ENCODE assay signal across 28 cellular contexts in the genomic region with DNA sequence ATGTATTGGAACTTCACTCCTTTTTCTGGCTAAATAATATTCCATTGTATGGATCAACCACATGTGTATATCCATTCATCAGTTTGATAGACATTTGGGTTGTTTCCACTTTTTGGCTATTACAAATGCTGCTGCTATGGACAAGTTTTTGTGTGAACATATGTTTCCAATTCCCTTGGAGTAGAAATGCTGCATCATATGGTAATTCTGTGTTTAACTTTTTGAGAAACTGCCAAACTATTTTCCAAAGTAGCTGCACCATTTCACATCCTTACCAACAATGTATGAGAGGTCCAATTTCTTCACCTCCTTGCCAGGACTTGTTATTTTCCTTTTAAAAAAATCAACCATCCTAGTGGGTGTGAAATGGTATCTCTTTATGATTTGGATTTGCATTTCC. TPM values are rescaled to one million over a fixed set of nuclear protein-coding genes. Genes with fewer than 3 reads are reported as not detected.
DNase-seq lines count a peak whose midpoint lies in the region; FAIRE-seq and TF ChIP-seq lines count a peak whose summit lies in the region.
"Had no signal": no experiment of that assay in that cellular context is flagged by ENCODE, and none has a peak within 500 bp of the region (broad histone marks: within the 10 kb centered on the region; RNA-seq: fewer than 3 reads in every experiment).

No MANE protein-coding gene starts in this region.

- no peak overlapping the region for H3K9ac ChIP-seq in astrocyte (ENCODE audit: low read length)

- H4K20me1 ChIP-seq in astrocyte (ENCODE audit: insufficient read depth, low read length): no peaks in the 10 kb centered on the region

- H3K4me1 Mint-ChIP-seq in astrocyte (ENCODE audit: low read depth, unreplicated experiment): no peaks in the 10 kb centered on the region
- H3K4me1 Mint-ChIP-seq: B cell had no signal

- DNase-seq in AG10803 (ENCODE audit: low read depth): peak; percentile 69
- peak; percentile 16 for DNase-seq in GM04503 (ENCODE audit: low read depth)
- peak; percentile 4 for DNase-seq in astrocyte (ENCODE audit: low read depth)
- DNase-seq in fibroblast of peridontal ligament (ENCODE audit: extremely low read depth): peak; percentile 89
- DNase-seq in H7: no peak
- no peak for DNase-seq in iPS-NIHi7 (ENCODE audit: extremely low spot score)
- DNase-seq in NCI-H1092 treated with DMSO at 0.1 percent for 48 hours (lab: John Stamatoyannopoulos, UW): no peak
- DNase-seq: Calu3; CD8-positive, alpha-beta T cell; GF-D8; HFFc6; KBM-7; MV-4-11; NCI-H1105 treated with DMSO at 0.1 percent for 48 hours; NCI-H146; NCI-H2029; NCI-H2227 treated with DMSO at 0.1 percent for 48 hours; NCI-H510A; NCI-H69; SHP77 treated with DMSO at 0.1 percent for 48 hours; SW 1271 had no signal

- H3K27ac Mint-ChIP-seq in astrocyte (ENCODE audit: unreplicated experiment): no peak overlapping the region
- H3K27ac Mint-ChIP-seq: B cell; CD8-positive, alpha-beta T cell; HFFc6; T-helper 1 cell treated with Interleukin-12 subunit alpha and Interleukin-12 subunit beta and Interleukin-4 antibody, amounts not matched to agents 30 μg/mL and 1 μg/mL, for 36 hours had no signal

- peaks cover 24% of the 10 kb centered on the region for H3K27me3 Mint-ChIP-seq in astrocyte (ENCODE audit: low read depth, unreplicated experiment)

- H3K27ac ChIP-seq in astrocyte (ENCODE audit: low read depth, low read length): no peak overlapping the region
- H3K27ac ChIP-seq: A549, C4-2B had no signal

- H3K79me2 ChIP-seq in astrocyte (ENCODE audit: insufficient read depth, low read length): no peaks in the 10 kb centered on the region

- TF ChIP-seq CTCF in AG10803 (conservative IDR thresholded peaks at IDR 0.05; ENCODE audit: low read length) (no peak), astrocyte (IDR thresholded peaks at IDR 0.05; ENCODE audit: insufficient read depth, low read depth, low read length) (no peak)

- H3K4me3 Mint-ChIP-seq in astrocyte (ENCODE audit: unreplicated experiment): no peak overlapping the region
- H3K4me3 Mint-ChIP-seq: B cell; CD8-positive, alpha-beta T cell; HFFc6; T-helper 1 cell treated with Interleukin-12 subunit alpha and Interleukin-12 subunit beta and Interleukin-4 antibody, amounts not matched to agents 30 μg/mL and 1 μg/mL, for 36 hours had no signal

- H3K4me3 ChIP-seq in AG10803 (ENCODE audit: low read length) (no peak overlapping the region), astrocyte (ENCODE audit: insufficient read depth, low read depth, low read length) (no peak overlapping the region), H7 (ENCODE audit: insufficient read depth, low read depth, low read length) (no peak overlapping the region)
- H3K4me3 ChIP-seq: A549 had no signal

- no peak for FAIRE-seq in astrocyte (lab: Jason Lieb, UNC)
- FAIRE-seq: A549, H54, HTR-8/SVneo had no signal

- no peak overlapping the region for H2AFZ ChIP-seq in astrocyte (ENCODE audit: low read depth, low read length)

- H3K27me3 ChIP-seq in astrocyte (ENCODE audit: insufficient read depth, low read length): peaks cover 7% of the 10 kb centered on the region
- no peaks in the 10 kb centered on the region; the same call in 1 of the 2 replicates for H3K27me3 ChIP-seq in H7 (ENCODE audit: control insufficient read depth, insufficient read depth, low read length)

- H3K36me3 Mint-ChIP-seq in astrocyte (ENCODE audit: low read depth, unreplicated experiment): no peaks in the 10 kb centered on the region
- H3K36me3 Mint-ChIP-seq: CD8-positive, alpha-beta T cell had no signal

- peaks cover 2% of the 10 kb centered on the region for H3K9me3 ChIP-seq in astrocyte (ENCODE audit: insufficient read depth, low read depth, low read length)

- no peak overlapping the region for H3K4me2 ChIP-seq in astrocyte (ENCODE audit: low read length)
- H3K4me2 ChIP-seq: A549 had no signal

- no peaks in the 10 kb centered on the region for H3K36me3 ChIP-seq in astrocyte (ENCODE audit: insufficient read depth, low read length)
- H3K36me3 ChIP-seq in H7 (replicated peaks; ENCODE audit: control insufficient read depth, insufficient read depth, low read length): no peaks in the 10 kb centered on the region

- H3K4me1 ChIP-seq in astrocyte (ENCODE audit: insufficient read depth, low read length): no peaks in the 10 kb centered on the region
- H3K4me1 ChIP-seq: A549 had no signal

- peaks cover 1% of the 10 kb centered on the region for H3K9me3 Mint-ChIP-seq in astrocyte (ENCODE audit: unreplicated experiment)

RNA-seq across cellular contexts. Expression of a gene that starts 8.4 kb away (rescaled TPM):
- 0.43 and 1.1 TPM in 2 replicates for total RNA-seq in astrocyte
- total RNA-seq in H7 (2014; rRNA removed; shearing (Covaris generic)): 0.14 and 0.18 TPM in 2 replicates
- total RNA-seq: B cell; Calu3; CD8-positive, alpha-beta T cell; HFFc6; MCF 10A had no signal

RNA-seq across cellular contexts. Expression of a gene that starts 38.9 kb away (rescaled TPM):
- total RNA-seq in astrocyte: 52.2 and 54.1 TPM in 2 replicates
- 30.4 and 46.2 TPM in 2 replicates for total RNA-seq in H7 (2014; rRNA removed; shearing (Covaris generic))

Comparison
In these comparisons a context has a peak if more than half of its experiments do, and no peak if none do; other contexts are left out.
1. DNase-seq: peak in AG10803 (single experiment), GM04503 (single experiment), astrocyte (single experiment) and fibroblast of peridontal ligament (single experiment); none in H7 (single experiment), iPS-NIHi7 (single experiment) and NCI-H1092 treated with DMSO at 0.1 percent for 48 hours (single experiment).